19 cellular contexts compared by ENCODE assay signal in the genomic region with DNA sequence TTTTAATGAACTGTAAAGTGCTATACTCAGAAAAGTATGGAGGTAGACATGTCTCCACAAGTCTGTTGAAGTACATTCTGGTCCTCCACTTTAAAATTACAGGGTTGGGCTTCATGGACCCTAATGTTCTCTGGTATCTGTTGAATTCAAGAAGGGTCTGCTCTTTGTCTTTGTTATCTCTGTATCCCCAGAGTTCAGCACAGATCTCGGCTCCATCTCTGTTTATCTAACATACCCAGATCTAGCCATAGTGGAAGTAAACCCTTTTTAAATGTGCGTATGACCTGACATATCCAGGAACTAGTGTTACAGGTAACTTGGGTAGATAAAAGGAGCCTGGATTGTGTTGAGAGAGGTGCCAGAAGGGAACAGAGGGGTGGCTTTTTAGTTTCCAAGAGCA. TPM values are rescaled to one million over a fixed set of nuclear protein-coding genes. Genes with fewer than 3 reads are reported as not detected.
DNase-seq lines count a peak whose midpoint lies in the region; ATAC-seq and TF ChIP-seq lines count a peak whose summit lies in the region.
"Had no signal": no experiment of that assay in that cellular context is flagged by ENCODE, and none has a peak within 500 bp of the region (broad histone marks: within the 10 kb centered on the region; RNA-seq: fewer than 3 reads in every experiment).

No MANE protein-coding gene starts in this region.

- CTCF ChIA-PET in mammary epithelial cell (lab: Charles Lee; ENCODE audit: low non-redundant PET) (no interaction called here), RWPE1 (lab: Yijun Ruan, JAX) (no interaction called here)

- no peak overlapping the region for H4K8ac ChIP-seq in trophoblast cell (ENCODE audit: low read depth, low read length)

- no peak overlapping the region for H3K14ac ChIP-seq in trophoblast cell (ENCODE audit: low read length)

- no peak for TF ChIP-seq POLR2A in breast epithelium (IDR thresholded peaks at IDR 0.05)

- H3K4ac ChIP-seq in trophoblast cell (ENCODE audit: low read depth, low read length) = no peak overlapping the region

- no peak for ATAC-seq in SK-N-SH treated with all-trans-retinoic acid at 6 μM for 48 hours
- ATAC-seq in HG02759 (IDR thresholded peaks at IDR 0.05; ENCODE audit: unreplicated experiment) = no peak
- ATAC-seq: A549 had no signal

- WGBS in mammary epithelial cell (ENCODE audit: low coverage, missing lambda C conversion rate) = 100% methylated on average over 1 of the region's 2 CpGs
- WGBS in trophoblast cell (ENCODE audit: extremely low coverage, insufficient coverage, insufficient read length) = no CpG with 5 or more reads among the region's 2 CpGs

- no peak overlapping the region for H3K4me2 ChIP-seq in mammary epithelial cell (ENCODE audit: insufficient read depth, low read depth, low read length)
- no peak overlapping the region for H3K4me2 ChIP-seq in trophoblast cell (ENCODE audit: low read length)
- H3K4me2 ChIP-seq: A549; BLaER1 treated with 17β-estradiol and CSF1 and Interleukin-3, amounts not matched to agents 10 nM and 100 nM had no signal

- POLR2A ChIA-PET in RWPE1 (lab: Yijun Ruan, JAX; ENCODE audit: low non-redundant PET) = no interaction called here

- no peak overlapping the region for H4K91ac ChIP-seq in trophoblast cell (ENCODE audit: low read depth, low read length)

- H3K79me1 ChIP-seq in trophoblast cell (ENCODE audit: low read length) = no peaks in the 10 kb centered on the region

- peak overlapping the region; percentile 20 for H4K12ac ChIP-seq in trophoblast cell (ENCODE audit: low read depth, low read length)

- no peaks in the 10 kb centered on the region for H4K20me1 ChIP-seq in mammary epithelial cell (ENCODE audit: insufficient read depth, low read length)
- H4K20me1 ChIP-seq: BLaER1 treated with 17β-estradiol and CSF1 and Interleukin-3, amounts not matched to agents 10 nM and 100 nM had no signal

- BruUV-seq in mammary epithelial cell (replicated peaks; lab: Mats Ljungman, UMichigan) = no TSS peak

- H3K27me3 ChIP-seq in mammary epithelial cell (ENCODE audit: insufficient read depth, low read length) (no peaks in the 10 kb centered on the region), breast epithelium (peaks cover 0 to 7% of the 10 kb centered on the region in 2 donors), trophoblast cell (ENCODE audit: insufficient read depth, low read length) (no peaks in the 10 kb centered on the region)
- H3K27me3 ChIP-seq: BLaER1 treated with 17β-estradiol and CSF1 and Interleukin-3, amounts not matched to agents 10 nM and 100 nM had no signal

- dilution Hi-C loops in mammary epithelial cell (cut with HindIII; ENCODE audit: low sequenced_read_pairs) = no loop called here

- DNase-seq in mammary epithelial cell = no peak
- no peak for DNase-seq in breast epithelium (ENCODE audit: low spot score in 2 of 2)
- DNase-seq in NCI-H345 (lab: John Stamatoyannopoulos, UW) = peak; percentile 76
- DNase-seq in trophoblast cell = no peak
- no peak for DNase-seq in RWPE1 (ENCODE audit: low spot score)
- no peak for DNase-seq in T-helper 9 cell
- DNase-seq: CD8-positive, alpha-beta memory T cell; EL; HFFc6; NCI-H2029; NCI-H2227 treated with DMSO at 0.1 percent for 48 hours; NCI-H82; SHP77 had no signal

- H3K9ac ChIP-seq in mammary epithelial cell (ENCODE audit: insufficient read depth, low read length) = no peak overlapping the region
- H3K9ac ChIP-seq in trophoblast cell (ENCODE audit: low read length) = no peak overlapping the region
- H3K9ac ChIP-seq: BLaER1 treated with 17β-estradiol and CSF1 and Interleukin-3, amounts not matched to agents 10 nM and 100 nM had no signal

- H2BK5ac ChIP-seq in trophoblast cell (ENCODE audit: low read depth, low read length, poor library complexity) = no peak overlapping the region

- in situ Hi-C loops in mammary epithelial cell (cut with MboI; ENCODE audit: low sequenced_read_pairs in 2 of 2) = no loop called here

- H3K4me1 ChIP-seq in mammary epithelial cell (ENCODE audit: insufficient read depth, low read length) (no peaks in the 10 kb centered on the region), breast epithelium (no peaks in the 10 kb centered on the region), trophoblast cell (ENCODE audit: control insufficient read depth in 1 of 2, insufficient read depth in 2 of 2, low read length in 2 of 2) (no peaks in the 10 kb centered on the region)
- H3K4me1 ChIP-seq: A549 had no signal

- H3K9me3 ChIP-seq in mammary epithelial cell (replicated peaks; ENCODE audit: insufficient read depth, low read length) (no peaks in the 10 kb centered on the region), breast epithelium (no peaks in the 10 kb centered on the region), trophoblast cell (ENCODE audit: insufficient read depth, low read depth, low read length) (no peaks in the 10 kb centered on the region)
- H3K9me3 ChIP-seq: A549; BLaER1 treated with 17β-estradiol and CSF1 and Interleukin-3, amounts not matched to agents 10 nM and 100 nM had no signal

- H3K27ac ChIP-seq in mammary epithelial cell (ENCODE audit: insufficient read depth, low read depth, low read length) = no peak overlapping the region
- no peak overlapping the region for H3K27ac ChIP-seq in breast epithelium
- H3K27ac ChIP-seq in trophoblast cell (ENCODE audit: low read depth, low read length) = no peak overlapping the region
- H3K27ac ChIP-seq in RWPE1 = no peak overlapping the region
- H3K27ac ChIP-seq: A549; BLaER1 treated with 17β-estradiol and CSF1 and Interleukin-3, amounts not matched to agents 10 nM and 100 nM had no signal

- no peak overlapping the region for H2BK120ac ChIP-seq in trophoblast cell (ENCODE audit: insufficient read depth, low read length, poor library complexity)

- H3K4me3 ChIP-seq in mammary epithelial cell (replicated peaks in 1 of 3; ENCODE audit: insufficient read depth in 1 of 3, low read depth in 2 of 3, low read length in 3 of 3) (no peak overlapping the region), breast epithelium (no peak overlapping the region), trophoblast cell (ENCODE audit: low read depth, low read length) (no peak overlapping the region)
- H3K4me3 ChIP-seq: A549; BLaER1 treated with 17β-estradiol and CSF1 and Interleukin-3, amounts not matched to agents 10 nM and 100 nM had no signal

- H3K79me2 ChIP-seq in mammary epithelial cell (ENCODE audit: insufficient read depth, low read length) (no peaks in the 10 kb centered on the region), trophoblast cell (ENCODE audit: control insufficient read depth, insufficient read depth, low read length, poor library complexity) (no peaks in the 10 kb centered on the region)

- H3K23ac ChIP-seq in trophoblast cell (ENCODE audit: low read length) = no peak overlapping the region

- H2BK12ac ChIP-seq in trophoblast cell (ENCODE audit: low read length) = no peak overlapping the region

- intact Hi-C loops in mammary epithelial cell (cut with micrococcal nuclease) (no loop called here), breast epithelium (cut with DNase I; ENCODE audit: low total_unique reads) (no loop called here)

- H2AFZ ChIP-seq in mammary epithelial cell (ENCODE audit: low read depth, low read length) (peak overlapping the region; percentile 49), trophoblast cell (ENCODE audit: insufficient read depth, low read length, poor library complexity) (no peak overlapping the region)

- no peak overlapping the region for H3K18ac ChIP-seq in trophoblast cell (ENCODE audit: low read length)

- H3K36me3 ChIP-seq in mammary epithelial cell (ENCODE audit: insufficient read depth, low read length) (no peaks in the 10 kb centered on the region), breast epithelium (no peaks in the 10 kb centered on the region), trophoblast cell (ENCODE audit: control insufficient read depth in 1 of 2, insufficient read depth in 2 of 2, low read length in 2 of 2) (no peaks in the 10 kb centered on the region)
- H3K36me3 ChIP-seq: BLaER1 treated with 17β-estradiol and CSF1 and Interleukin-3, amounts not matched to agents 10 nM and 100 nM had no signal

- TF ChIP-seq CTCF in mammary epithelial cell (conservative IDR thresholded peaks at IDR 0.05 in 1 of 2, IDR thresholded peaks at IDR 0.05 in 1 of 2; ENCODE audit: extremely low read depth in 1 of 2, insufficient read depth in 1 of 2, low read depth in 1 of 2, low read length in 2 of 2) (no peak), breast epithelium (IDR thresholded peaks at IDR 0.05) (no peak), RWPE1 (conservative IDR thresholded peaks at IDR 0.05; ENCODE audit: low read depth) (no peak)

- H2AK5ac ChIP-seq in trophoblast cell (ENCODE audit: low read length) = no peak overlapping the region

TF ChIP-seq in SK-N-SH treated with all-trans-retinoic acid at 6 μM for 48 hours, 23 proteins besides CTCF, POLR2A, EP300 and RAD21:
- no peak for TF ChIP-seq ISL1 (CRISPR knock-in tag; IDR thresholded peaks at IDR 0.05)
- TF ChIP-seq TCF4 (CRISPR knock-in tag; IDR thresholded peaks at IDR 0.05; ENCODE audit: borderline replicate concordance) = peak; percentile 45; the same call in 1 of the 2 replicates
TF ChIP-seq in SK-N-SH treated with all-trans-retinoic acid at 6 μM for 48 hours: peak in this region for 1.

RNA-seq across cellular contexts. Expression of a gene that starts 30.6 kb away (rescaled TPM):
- total RNA-seq in mammary epithelial cell (not detected), breast epithelium (not detected)
- polyA plus RNA-seq in mammary epithelial cell = not detected
- not detected for polyA minus RNA-seq in mammary epithelial cell
- polyA plus RNA-seq in trophoblast cell (2013) = not detected in 2 replicates
- total RNA-seq: CD8-positive, alpha-beta memory T cell; HFFc6; HT-29; MCF 10A had no signal
- polyA plus RNA-seq: A549 had no signal
